In the genomic region with DNA sequence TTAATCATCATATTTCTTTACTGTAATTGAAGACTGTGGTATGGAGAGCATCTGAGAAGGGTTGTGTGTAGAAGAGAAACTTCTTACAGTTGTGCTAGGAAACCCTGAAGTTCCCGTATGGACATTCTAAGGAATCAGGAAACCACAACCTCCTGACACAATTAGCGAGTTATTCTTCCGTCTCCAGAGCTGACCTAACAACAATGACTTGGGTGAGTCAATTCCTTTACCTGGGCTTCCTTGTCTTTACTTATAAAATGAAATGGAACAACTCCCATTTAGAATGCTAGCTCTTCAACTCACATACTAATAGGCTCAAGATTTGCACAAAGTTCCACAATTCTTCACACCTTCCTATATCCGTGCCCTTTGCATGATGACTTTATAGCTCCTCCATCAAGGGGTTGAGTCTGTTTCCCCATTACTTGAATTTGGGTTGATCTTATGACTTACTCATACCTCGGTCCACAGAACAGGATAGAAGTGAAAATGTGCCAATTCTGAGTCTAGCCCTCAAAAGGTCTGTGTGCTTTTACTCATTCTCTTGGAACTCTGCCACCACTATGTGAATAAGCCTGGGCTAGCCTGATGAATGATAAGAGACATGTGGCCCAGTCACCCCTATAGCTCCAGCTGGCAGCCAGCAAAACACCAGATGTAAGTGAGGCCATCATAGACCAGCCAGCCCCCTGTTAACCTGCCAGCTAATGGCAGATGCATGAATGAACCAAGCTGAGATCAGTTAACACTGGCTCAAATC, we compare ENCODE assay signal across 12 cellular contexts.
DNase-seq lines count a peak whose midpoint lies in the region; ATAC-seq, FAIRE-seq and TF ChIP-seq lines count a peak whose summit lies in the region.
"Had no signal": no experiment of that assay in that cellular context is flagged by ENCODE, and none has a peak within 500 bp of the region (broad histone marks: within the 10 kb centered on the region; RNA-seq: fewer than 3 reads in every experiment).

No MANE protein-coding gene starts in this region.

- CTCF ChIA-PET in MCF 10A (lab: Yijun Ruan, JAX), result interaction anchor here (0.5 to 0.9 kb wide), 4 partner anchors 18 to 124 kb away, joined by 3 to 5 read pairs (median 3); no protein-coding TSS in a partner anchor
- CTCF ChIA-PET in PC-3 (lab: Charles Lee), result no interaction called here

- H3K27me3 Mint-ChIP-seq in MCF 10A (ENCODE audit: insufficient read depth, unreplicated experiment), result no peaks in the 10 kb centered on the region
- H3K27me3 Mint-ChIP-seq: natural killer cell treated with Interleukin-12 subunit alpha and Interleukin-12 subunit beta and Interleukin-15 and Interleukin-18, amount 100 ng/mL, for 72 hours had no signal

- H2AFZ ChIP-seq in PC-3 (ENCODE audit: low read length), result no peak overlapping the region

- no peak overlapping the region for H3K4me2 ChIP-seq in PC-3 (ENCODE audit: low read length)

- H3K9me3 Mint-ChIP-seq in MCF 10A (ENCODE audit: unreplicated experiment), result no peaks in the 10 kb centered on the region

- no peak for TF ChIP-seq POLR2A in breast epithelium (IDR thresholded peaks at IDR 0.05)

- no peaks in the 10 kb centered on the region for H3K9me2 ChIP-seq in PC-3 (replicated peaks; ENCODE audit: low read length)

- H3K36me3 ChIP-seq in breast epithelium (no peaks in the 10 kb centered on the region), PC-3 (ENCODE audit: low read depth, low read length) (no peaks in the 10 kb centered on the region), small intestine (ENCODE audit: control insufficient read depth in 2 of 2, insufficient read depth in 2 of 2, low read length in 2 of 2) (no peaks in the 10 kb centered on the region), kidney (ENCODE audit: control insufficient read depth in 1 of 2, insufficient read depth in 2 of 2, low read length in 2 of 2) (no peaks in the 10 kb centered on the region)
- H3K36me3 ChIP-seq: gastrocnemius medialis had no signal

- POLR2A ChIA-PET in MCF 10A (lab: Yijun Ruan, JAX) (interaction anchor here (0.6 to 2.2 kb wide), 8 partner anchors 9 to 414 kb away, joined by 3 to 6 read pairs (median 3); no protein-coding TSS in a partner anchor), PC-3 (lab: Charles Lee; ENCODE audit: unreplicated experiment) (no interaction called here)

- H3K9ac ChIP-seq in PC-3 (ENCODE audit: low read length), result no peak overlapping the region
- H3K9ac ChIP-seq in kidney (ENCODE audit: low read length in 2 of 2), result no peak overlapping the region

- H3F3A ChIP-seq in PC-3 (ENCODE audit: low read length, unreplicated experiment), result no peaks in the 10 kb centered on the region

- H3K27ac Mint-ChIP-seq in MCF 10A (ENCODE audit: low read depth, unreplicated experiment), result peak overlapping the region; percentile 28
- H3K27ac Mint-ChIP-seq: natural killer cell treated with Interleukin-12 subunit alpha and Interleukin-12 subunit beta and Interleukin-15 and Interleukin-18, amount 100 ng/mL, for 72 hours had no signal

- H3K27me3 ChIP-seq in breast epithelium, result no peaks in the 10 kb centered on the region
- H3K27me3 ChIP-seq in PC-3 (ENCODE audit: low read length), result no peaks in the 10 kb centered on the region
- no peaks in the 10 kb centered on the region for H3K27me3 ChIP-seq in small intestine (ENCODE audit: control insufficient read depth in 2 of 2, insufficient read depth in 2 of 2, low read length in 2 of 2)
- H3K27me3 ChIP-seq: gastrocnemius medialis had no signal

- ATAC-seq in PC-3, result no peak
- ATAC-seq: gastrocnemius medialis, GM12878 had no signal

- H3K27ac ChIP-seq in breast epithelium (no peak overlapping the region), PC-3 (ENCODE audit: low read length) (no peak overlapping the region), small intestine (ENCODE audit: low read depth in 1 of 2, low read length in 1 of 2) (no peak overlapping the region), kidney (ENCODE audit: low read depth in 2 of 2, low read length in 2 of 2) (no peak overlapping the region)
- H3K27ac ChIP-seq: gastrocnemius medialis had no signal

- no TSS peak for BruUV-seq in MCF 10A (replicated peaks; lab: Mats Ljungman, UMichigan)
- no TSS peak for BruUV-seq in PC-3 (replicated peaks; lab: Mats Ljungman, UMichigan)

- FAIRE-seq in small intestine (lab: Jason Lieb, UNC) (no peak), kidney (lab: Jason Lieb, UNC) (no peak)
- FAIRE-seq: GM12878 had no signal

- DNase-seq in MCF 10A (ENCODE audit: unreplicated experiment) (peak; percentile 97), breast epithelium (ENCODE audit: low spot score in 2 of 2) (no peak), PC-3 (peak; percentile 77), fibroblast of peridontal ligament (ENCODE audit: extremely low read depth) (peak; percentile 95), small intestine (no peak), KG1 (lab: John Stamatoyannopoulos, UW) (no peak), kidney (no peak)
- no peak for DNase-seq in effector CD8-positive, alpha-beta T cell (lab: John Stamatoyannopoulos, UW)
- DNase-seq: activated naive CD4-positive, alpha-beta T cell treated with anti-CD3 and anti-CD28 coated beads, Interleukin-2, amount 50 U/mL, for 16 hours; gastrocnemius medialis had no signal

- 77 to 80% (median 78%) methylated on average over 5 of the region's 5 CpGs for WGBS in small intestine, 3 donors

- TF ChIP-seq CTCF in MCF 10A (IDR thresholded peaks at IDR 0.05; ENCODE audit: unreplicated experiment), result no peak
- no peak for TF ChIP-seq CTCF in breast epithelium (IDR thresholded peaks at IDR 0.05)
- TF ChIP-seq CTCF in PC-3 (conservative IDR thresholded peaks at IDR 0.05; ENCODE audit: low read depth, low read length), result no peak
- no peak for TF ChIP-seq CTCF in kidney (IDR thresholded peaks at IDR 0.05; ENCODE audit: borderline replicate concordance, extremely low read depth, insufficient read depth)

- no peaks in the 10 kb centered on the region for H3K79me2 ChIP-seq in PC-3 (ENCODE audit: low read length)

- no peak overlapping the region for H3K4me3 Mint-ChIP-seq in MCF 10A (ENCODE audit: unreplicated experiment)
- H3K4me3 Mint-ChIP-seq: natural killer cell treated with Interleukin-12 subunit alpha and Interleukin-12 subunit beta and Interleukin-15 and Interleukin-18, amount 100 ng/mL, for 72 hours had no signal

- H3K36me3 Mint-ChIP-seq in MCF 10A (ENCODE audit: insufficient read depth, unreplicated experiment), result peaks cover 7% of the 10 kb centered on the region
- H3K36me3 Mint-ChIP-seq: natural killer cell treated with Interleukin-12 subunit alpha and Interleukin-12 subunit beta and Interleukin-15 and Interleukin-18, amount 100 ng/mL, for 72 hours had no signal

- no peak overlapping the region for H3K4me3 ChIP-seq in breast epithelium
- no peak overlapping the region for H3K4me3 ChIP-seq in PC-3 (ENCODE audit: low read length)
- H3K4me3 ChIP-seq in small intestine (ENCODE audit: low read depth in 1 of 2, low read length in 2 of 2), result no peak overlapping the region
- no peak overlapping the region for H3K4me3 ChIP-seq in kidney (ENCODE audit: low read length in 2 of 2)
- H3K4me3 ChIP-seq: gastrocnemius medialis, GM12878 had no signal

- peaks cover 24% of the 10 kb centered on the region for H3K4me1 Mint-ChIP-seq in MCF 10A (ENCODE audit: insufficient read depth, unreplicated experiment)

- H3K9me3 ChIP-seq in breast epithelium (no peaks in the 10 kb centered on the region), PC-3 (ENCODE audit: low read length) (no peaks in the 10 kb centered on the region), small intestine (ENCODE audit: control insufficient read depth, low read depth) (no peaks in the 10 kb centered on the region), kidney (ENCODE audit: control insufficient read depth in 1 of 2, low read length in 2 of 2) (no peaks in the 10 kb centered on the region)
- H3K9me3 ChIP-seq: gastrocnemius medialis had no signal

- no peaks in the 10 kb centered on the region for H3K4me1 ChIP-seq in breast epithelium
- H3K4me1 ChIP-seq in PC-3 (ENCODE audit: insufficient read depth, low read length), result no peaks in the 10 kb centered on the region
- no peaks in the 10 kb centered on the region for H3K4me1 ChIP-seq in small intestine (ENCODE audit: control insufficient read depth in 2 of 2, insufficient read depth in 1 of 2, low read depth in 1 of 2, low read length in 1 of 2)
- H3K4me1 ChIP-seq in kidney (ENCODE audit: control insufficient read depth in 1 of 2, insufficient read depth in 1 of 2, low read depth in 1 of 2, low read length in 2 of 2), result no peaks in the 10 kb centered on the region
- H3K4me1 ChIP-seq: gastrocnemius medialis had no signal

- intact Hi-C loops in MCF 10A (cut with micrococcal nuclease), result loop anchor here (1.0 kb wide), 1 partner anchor 105 kb away; no protein-coding TSS in a partner anchor
- intact Hi-C loops in breast epithelium (cut with DNase I; ENCODE audit: low total_unique reads), result no loop called here
- intact Hi-C loops in PC-3 (cut with micrococcal nuclease), result no loop called here
- intact Hi-C loops in kidney (cut with DNase I), result no loop called here

- H4K20me1 ChIP-seq in PC-3 (ENCODE audit: low read length), result no peaks in the 10 kb centered on the region

Comparison
In these comparisons a context has a peak if more than half of its experiments do, and no peak if none do; other contexts are left out.
1. DNase-seq: peak in MCF 10A (single experiment), PC-3 (single experiment) and fibroblast of peridontal ligament (single experiment); none in breast epithelium (0 of 2), small intestine (single experiment), KG1 (single experiment), effector CD8-positive, alpha-beta T cell (single experiment) and kidney (single experiment).